1 cellular context compared by ENCODE assay signal in the genomic region with DNA sequence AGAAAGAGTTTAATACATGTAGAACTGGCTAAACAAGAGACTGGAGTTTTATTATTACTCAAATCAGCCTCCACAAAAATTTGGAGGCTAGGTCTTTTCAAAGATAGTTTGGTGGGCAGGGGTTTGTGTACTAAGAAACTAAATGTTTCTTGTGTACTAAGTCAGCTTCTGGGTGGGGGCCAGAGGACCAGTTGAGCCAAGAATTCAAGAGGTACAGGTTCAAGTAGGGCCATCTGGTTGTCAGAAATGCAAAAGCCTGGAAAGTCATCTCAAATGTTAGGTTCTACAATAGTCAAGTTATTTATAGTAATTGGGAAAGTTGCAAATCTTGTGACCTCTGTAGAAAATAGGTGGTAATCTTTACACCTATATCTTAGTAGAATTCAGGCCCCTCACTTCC.
TF ChIP-seq lines count a peak whose summit lies in the region.

No MANE protein-coding gene starts in this region.

TF ChIP-seq in K562, 482 proteins besides CTCF, POLR2A, EP300 and RAD21 (continued from another document):
- TF ChIP-seq, protein P1, sequence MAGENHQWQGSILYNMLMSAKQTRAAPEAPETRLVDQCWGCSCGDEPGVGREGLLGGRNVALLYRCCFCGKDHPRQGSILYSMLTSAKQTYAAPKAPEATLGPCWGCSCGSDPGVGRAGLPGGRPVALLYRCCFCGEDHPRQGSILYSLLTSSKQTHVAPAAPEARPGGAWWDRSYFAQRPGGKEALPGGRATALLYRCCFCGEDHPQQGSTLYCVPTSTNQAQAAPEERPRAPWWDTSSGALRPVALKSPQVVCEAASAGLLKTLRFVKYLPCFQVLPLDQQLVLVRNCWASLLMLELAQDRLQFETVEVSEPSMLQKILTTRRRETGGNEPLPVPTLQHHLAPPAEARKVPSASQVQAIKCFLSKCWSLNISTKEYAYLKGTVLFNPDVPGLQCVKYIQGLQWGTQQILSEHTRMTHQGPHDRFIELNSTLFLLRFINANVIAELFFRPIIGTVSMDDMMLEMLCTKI (IDR thresholded peaks at IDR 0.05; ENCODE audit: partially characterized antibody), result no peak
- no peak for TF ChIP-seq RBM25 (IDR thresholded peaks at IDR 0.05; ENCODE audit: low read depth, low read length, severe bottlenecking)
- no peak for TF ChIP-seq HDGF (IDR thresholded peaks at IDR 0.05)
- no peak for TF ChIP-seq HMG20A (CRISPR knock-in tag; conservative IDR thresholded peaks at IDR 0.05)
- no peak for TF ChIP-seq ZFP36 (IDR thresholded peaks at IDR 0.05; ENCODE audit: low read depth, low read length, partially characterized antibody)
- TF ChIP-seq, protein P2, sequence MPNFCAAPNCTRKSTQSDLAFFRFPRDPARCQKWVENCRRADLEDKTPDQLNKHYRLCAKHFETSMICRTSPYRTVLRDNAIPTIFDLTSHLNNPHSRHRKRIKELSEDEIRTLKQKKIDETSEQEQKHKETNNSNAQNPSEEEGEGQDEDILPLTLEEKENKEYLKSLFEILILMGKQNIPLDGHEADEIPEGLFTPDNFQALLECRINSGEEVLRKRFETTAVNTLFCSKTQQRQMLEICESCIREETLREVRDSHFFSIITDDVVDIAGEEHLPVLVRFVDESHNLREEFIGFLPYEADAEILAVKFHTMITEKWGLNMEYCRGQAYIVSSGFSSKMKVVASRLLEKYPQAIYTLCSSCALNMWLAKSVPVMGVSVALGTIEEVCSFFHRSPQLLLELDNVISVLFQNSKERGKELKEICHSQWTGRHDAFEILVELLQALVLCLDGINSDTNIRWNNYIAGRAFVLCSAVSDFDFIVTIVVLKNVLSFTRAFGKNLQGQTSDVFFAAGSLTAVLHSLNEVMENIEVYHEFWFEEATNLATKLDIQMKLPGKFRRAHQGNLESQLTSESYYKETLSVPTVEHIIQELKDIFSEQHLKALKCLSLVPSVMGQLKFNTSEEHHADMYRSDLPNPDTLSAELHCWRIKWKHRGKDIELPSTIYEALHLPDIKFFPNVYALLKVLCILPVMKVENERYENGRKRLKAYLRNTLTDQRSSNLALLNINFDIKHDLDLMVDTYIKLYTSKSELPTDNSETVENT (CRISPR knock-in tag; IDR thresholded peaks at IDR 0.05), result no peak
- no peak for TF ChIP-seq ZNF76 (CRISPR knock-in tag; IDR thresholded peaks at IDR 0.05; ENCODE audit: borderline replicate concordance)
- TF ChIP-seq TSC22D4 (tag; IDR thresholded peaks at IDR 0.05), result no peak
- no peak for TF ChIP-seq ZBTB8A (IDR thresholded peaks at IDR 0.05; ENCODE audit: partially characterized antibody)
- TF ChIP-seq NFYB (IDR thresholded peaks at IDR 0.05; ENCODE audit: extremely low read depth, insufficient read length), result no peak
- no peak for TF ChIP-seq RBM15 (IDR thresholded peaks at IDR 0.05; ENCODE audit: insufficient read depth, low read length)
- TF ChIP-seq, protein P3, sequence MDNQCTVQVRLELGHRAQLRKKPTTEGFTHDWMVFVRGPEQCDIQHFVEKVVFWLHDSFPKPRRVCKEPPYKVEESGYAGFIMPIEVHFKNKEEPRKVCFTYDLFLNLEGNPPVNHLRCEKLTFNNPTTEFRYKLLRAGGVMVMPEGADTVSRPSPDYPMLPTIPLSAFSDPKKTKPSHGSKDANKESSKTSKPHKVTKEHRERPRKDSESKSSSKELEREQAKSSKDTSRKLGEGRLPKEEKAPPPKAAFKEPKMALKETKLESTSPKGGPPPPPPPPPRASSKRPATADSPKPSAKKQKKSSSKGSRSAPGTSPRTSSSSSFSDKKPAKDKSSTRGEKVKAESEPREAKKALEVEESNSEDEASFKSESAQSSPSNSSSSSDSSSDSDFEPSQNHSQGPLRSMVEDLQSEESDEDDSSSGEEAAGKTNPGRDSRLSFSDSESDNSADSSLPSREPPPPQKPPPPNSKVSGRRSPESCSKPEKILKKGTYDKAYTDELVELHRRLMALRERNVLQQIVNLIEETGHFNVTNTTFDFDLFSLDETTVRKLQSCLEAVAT (IDR thresholded peaks at IDR 0.05), result no peak
- TF ChIP-seq ZZZ3 (IDR thresholded peaks at IDR 0.05), result no peak
- TF ChIP-seq, protein P4, sequence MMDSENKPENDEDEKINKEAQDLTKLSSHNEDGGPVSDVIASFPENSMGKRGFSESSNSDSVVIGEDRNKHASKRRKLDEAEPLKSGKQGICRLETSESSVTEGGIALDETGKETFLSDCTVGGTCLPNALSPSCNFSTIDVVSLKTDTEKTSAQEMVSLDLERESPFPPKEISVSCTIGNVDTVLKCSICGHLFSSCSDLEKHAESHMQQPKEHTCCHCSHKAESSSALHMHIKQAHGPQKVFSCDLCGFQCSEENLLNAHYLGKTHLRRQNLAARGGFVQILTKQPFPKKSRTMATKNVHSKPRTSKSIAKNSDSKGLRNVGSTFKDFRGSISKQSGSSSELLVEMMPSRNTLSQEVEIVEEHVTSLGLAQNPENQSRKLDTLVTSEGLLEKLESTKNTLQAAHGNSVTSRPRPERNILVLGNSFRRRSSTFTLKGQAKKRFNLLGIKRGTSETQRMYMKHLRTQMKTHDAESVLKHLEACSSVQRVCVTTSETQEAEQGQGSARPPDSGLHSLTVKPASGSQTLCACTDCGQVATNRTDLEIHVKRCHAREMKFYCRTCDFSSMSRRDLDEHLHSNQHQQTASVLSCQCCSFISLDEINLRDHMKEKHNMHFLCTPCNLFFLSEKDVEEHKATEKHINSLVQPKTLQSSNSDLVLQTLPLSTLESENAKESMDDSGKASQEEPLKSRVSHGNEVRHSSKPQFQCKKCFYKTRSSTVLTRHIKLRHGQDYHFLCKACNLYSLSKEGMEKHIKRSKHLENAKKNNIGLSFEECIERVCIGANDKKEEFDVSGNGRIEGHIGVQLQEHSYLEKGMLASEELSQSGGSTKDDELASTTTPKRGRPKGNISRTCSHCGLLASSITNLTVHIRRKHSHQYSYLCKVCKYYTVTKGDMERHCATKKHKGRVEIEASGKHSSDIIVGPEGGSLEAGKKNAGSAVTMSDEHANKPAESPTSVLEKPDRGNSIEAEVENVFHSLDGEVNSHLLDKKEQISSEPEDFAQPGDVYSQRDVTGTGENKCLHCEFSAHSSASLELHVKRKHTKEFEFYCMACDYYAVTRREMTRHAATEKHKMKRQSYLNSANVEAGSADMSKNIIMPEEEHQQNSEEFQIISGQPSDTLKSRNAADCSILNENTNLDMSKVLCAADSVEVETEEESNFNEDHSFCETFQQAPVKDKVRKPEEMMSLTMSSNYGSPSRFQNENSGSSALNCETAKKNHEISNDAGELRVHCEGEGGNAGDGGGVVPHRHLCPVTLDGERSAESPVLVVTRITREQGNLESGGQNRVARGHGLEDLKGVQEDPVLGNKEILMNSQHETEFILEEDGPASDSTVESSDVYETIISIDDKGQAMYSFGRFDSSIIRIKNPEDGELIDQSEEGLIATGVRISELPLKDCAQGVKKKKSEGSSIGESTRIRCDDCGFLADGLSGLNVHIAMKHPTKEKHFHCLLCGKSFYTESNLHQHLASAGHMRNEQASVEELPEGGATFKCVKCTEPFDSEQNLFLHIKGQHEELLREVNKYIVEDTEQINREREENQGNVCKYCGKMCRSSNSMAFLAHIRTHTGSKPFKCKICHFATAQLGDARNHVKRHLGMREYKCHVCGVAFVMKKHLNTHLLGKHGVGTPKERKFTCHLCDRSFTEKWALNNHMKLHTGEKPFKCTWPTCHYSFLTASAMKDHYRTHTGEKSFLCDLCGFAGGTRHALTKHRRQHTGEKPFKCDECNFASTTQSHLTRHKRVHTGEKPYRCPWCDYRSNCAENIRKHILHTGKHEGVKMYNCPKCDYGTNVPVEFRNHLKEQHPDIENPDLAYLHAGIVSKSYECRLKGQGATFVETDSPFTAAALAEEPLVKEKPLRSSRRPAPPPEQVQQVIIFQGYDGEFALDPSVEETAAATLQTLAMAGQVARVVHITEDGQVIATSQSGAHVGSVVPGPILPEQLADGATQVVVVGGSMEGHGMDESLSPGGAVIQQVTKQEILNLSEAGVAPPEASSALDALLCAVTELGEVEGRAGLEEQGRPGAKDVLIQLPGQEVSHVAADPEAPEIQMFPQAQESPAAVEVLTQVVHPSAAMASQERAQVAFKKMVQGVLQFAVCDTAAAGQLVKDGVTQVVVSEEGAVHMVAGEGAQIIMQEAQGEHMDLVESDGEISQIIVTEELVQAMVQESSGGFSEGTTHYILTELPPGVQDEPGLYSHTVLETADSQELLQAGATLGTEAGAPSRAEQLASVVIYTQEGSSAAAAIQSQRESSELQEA (IDR thresholded peaks at IDR 0.05; ENCODE audit: low read depth), result no peak
- no peak for TF ChIP-seq CXXC5 (CRISPR knock-in tag; IDR thresholded peaks at IDR 0.05)
